ENCODE assay signal across 8 cellular contexts in the genomic region with DNA sequence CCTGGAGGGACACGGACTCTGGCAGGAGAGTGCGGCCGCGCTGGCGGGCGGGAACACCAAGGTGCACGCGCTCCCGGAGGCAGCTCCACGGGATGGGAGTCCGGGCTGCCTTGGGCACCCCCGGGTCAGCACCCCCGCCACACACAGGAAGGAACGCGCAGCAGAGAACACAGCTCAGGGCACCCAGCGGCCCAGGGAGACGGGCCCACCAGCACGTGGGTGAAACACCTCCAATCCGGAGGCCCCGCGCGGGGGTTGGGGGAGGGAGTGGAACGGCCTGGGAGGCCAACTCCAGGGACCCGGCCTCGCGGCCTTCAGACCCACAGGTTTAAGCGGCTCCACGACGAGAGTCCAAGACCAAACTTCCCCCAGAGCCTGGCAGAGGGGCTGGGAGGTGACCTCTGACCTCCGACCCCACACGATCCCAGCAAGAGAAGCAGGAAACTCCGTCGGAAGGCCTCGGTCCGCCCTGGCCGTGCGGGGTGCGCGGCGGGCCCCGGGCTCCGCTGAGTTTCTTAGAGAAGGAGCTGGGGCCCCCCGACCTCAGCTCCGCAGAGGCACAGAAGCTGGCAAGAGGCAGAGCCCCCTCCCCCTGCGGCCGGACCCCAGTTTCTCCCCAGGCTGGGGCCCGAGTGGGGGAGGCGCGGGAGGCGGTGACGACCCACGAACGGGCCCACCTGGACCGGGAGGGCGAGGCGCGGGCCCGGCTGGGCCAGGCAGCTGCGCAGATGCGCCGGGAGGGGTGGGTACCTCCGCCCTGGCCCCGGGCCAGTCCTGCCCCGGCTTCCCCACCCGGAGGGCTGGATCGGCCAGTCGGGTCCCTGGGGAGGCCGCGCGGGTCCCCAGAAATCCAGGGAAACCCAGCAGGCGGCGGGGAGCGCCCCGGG. TPM values are rescaled to one million over a fixed set of nuclear protein-coding genes. Genes with fewer than 3 reads are reported as not detected.
A peak's percentile ranks its signal among the peaks of the same experiment; 100 is the strongest.
DNase-seq lines count a peak whose midpoint lies in the region; ATAC-seq and FAIRE-seq lines count a peak whose summit lies in the region.

No MANE protein-coding gene starts in this region.

- CTCF ChIA-PET in activated CD4-positive, alpha-beta memory T cell treated with anti-CD3 and anti-CD28 coated beads for 36 hours (lab: Charles Lee): interaction anchor here (0.6 to 1.8 kb wide), 4 partner anchors 23 to 169 kb away, joined by 3 to 11 read pairs (median 3); no protein-coding TSS in a partner anchor

- peak overlapping the region; percentile 76 for H3K4me3 Mint-ChIP-seq in activated CD4-positive, alpha-beta memory T cell treated with anti-CD3 and anti-CD28 coated beads for 36 hours
- H3K4me3 Mint-ChIP-seq in stimulated activated effector memory CD8-positive, alpha-beta T cell treated with anti-CD3 and anti-CD28 coated beads, Interleukin-12 subunit alpha, Interleukin-12 subunit beta, amount 100 ng/mL, for 72 hours: peak overlapping the region; percentile 69

- H2AFZ ChIP-seq in ACC112 (ENCODE audit: low read length, unreplicated experiment): peak overlapping the region; percentile 77

- H3K27ac ChIP-seq in ACC112 (ENCODE audit: low read depth, low read length) (peak overlapping the region; percentile 21), HUES64 (ENCODE audit: low read depth, low read length) (no peak overlapping the region)

- peaks cover 2% of the 10 kb centered on the region for H3K36me3 Mint-ChIP-seq in activated CD4-positive, alpha-beta memory T cell treated with anti-CD3 and anti-CD28 coated beads for 36 hours
- peaks cover 6% of the 10 kb centered on the region for H3K36me3 Mint-ChIP-seq in stimulated activated effector memory CD8-positive, alpha-beta T cell treated with anti-CD3 and anti-CD28 coated beads, Interleukin-12 subunit alpha, Interleukin-12 subunit beta, amount 100 ng/mL, for 72 hours

- H3K79me2 ChIP-seq in ACC112 (ENCODE audit: control insufficient read depth, insufficient read depth, low read length, unreplicated experiment): peaks cover 51% of the 10 kb centered on the region

- H3K4me1 Mint-ChIP-seq in activated CD4-positive, alpha-beta memory T cell treated with anti-CD3 and anti-CD28 coated beads for 36 hours (ENCODE audit: low read depth): peaks cover 24% of the 10 kb centered on the region
- H3K4me1 Mint-ChIP-seq in stimulated activated effector memory CD8-positive, alpha-beta T cell treated with anti-CD3 and anti-CD28 coated beads, Interleukin-12 subunit alpha, Interleukin-12 subunit beta, amount 100 ng/mL, for 72 hours: peaks cover 49% of the 10 kb centered on the region

- no peak for FAIRE-seq in HTR-8/SVneo (lab: Jason Lieb, UNC)

- intact Hi-C loops in activated CD4-positive, alpha-beta memory T cell treated with anti-CD3 and anti-CD28 coated beads for 36 hours (cut with micrococcal nuclease): loop anchor here (2.0 kb wide), 1 partner anchor 15 kb away; no protein-coding TSS in a partner anchor

- H3K9me3 Mint-ChIP-seq in activated CD4-positive, alpha-beta memory T cell treated with anti-CD3 and anti-CD28 coated beads for 36 hours: no peaks in the 10 kb centered on the region
- no peaks in the 10 kb centered on the region for H3K9me3 Mint-ChIP-seq in stimulated activated effector memory CD8-positive, alpha-beta T cell treated with anti-CD3 and anti-CD28 coated beads, Interleukin-12 subunit alpha, Interleukin-12 subunit beta, amount 100 ng/mL, for 72 hours

- WGBS in HUES64: 5% methylated on average over 74 of the region's 74 CpGs

- no peaks in the 10 kb centered on the region for H3K27me3 Mint-ChIP-seq in activated CD4-positive, alpha-beta memory T cell treated with anti-CD3 and anti-CD28 coated beads for 36 hours

- DNase-seq in activated CD4-positive, alpha-beta memory T cell treated with anti-CD3 and anti-CD28 coated beads for 36 hours: peak; percentile 77
- DNase-seq in effector CD4-positive, alpha-beta T cell: peak; percentile 35
- DNase-seq in lung microvascular endothelial cell (ENCODE audit: low read depth in 2 of 2) (peak; percentile 51 to 57), HTR-8/SVneo (ENCODE audit: insufficient read length, low spot score) (no peak), NCI-H1048 (lab: John Stamatoyannopoulos, UW) (no peak)
- peak; percentile 55 to 81 for DNase-seq in stimulated activated effector memory CD8-positive, alpha-beta T cell treated with anti-CD3 and anti-CD28 coated beads, Interleukin-12 subunit alpha, Interleukin-12 subunit beta, amount 100 ng/mL, for 72 hours (ENCODE audit: low spot score in 2 of 2)

- peak; percentile 78 for ATAC-seq in stimulated activated effector memory CD8-positive, alpha-beta T cell treated with anti-CD3 and anti-CD28 coated beads, Interleukin-12 subunit alpha, Interleukin-12 subunit beta, amount 100 ng/mL, for 72 hours

- POLR2A ChIA-PET in activated CD4-positive, alpha-beta memory T cell treated with anti-CD3 and anti-CD28 coated beads for 36 hours (lab: Charles Lee): interaction anchor here (0.8 to 3.3 kb wide), 5 partner anchors 10 to 24 kb away, joined by 3 to 19 read pairs (median 8); no protein-coding TSS in a partner anchor

- peak overlapping the region; percentile 55 for H3K9ac ChIP-seq in HUES64 (ENCODE audit: low read depth, low read length)

- peak overlapping the region; percentile 45 for H3K27ac Mint-ChIP-seq in activated CD4-positive, alpha-beta memory T cell treated with anti-CD3 and anti-CD28 coated beads for 36 hours
- peak overlapping the region; percentile 75 for H3K27ac Mint-ChIP-seq in stimulated activated effector memory CD8-positive, alpha-beta T cell treated with anti-CD3 and anti-CD28 coated beads, Interleukin-12 subunit alpha, Interleukin-12 subunit beta, amount 100 ng/mL, for 72 hours

- H3K4me1 ChIP-seq in ACC112 (ENCODE audit: control insufficient read depth, insufficient read depth, low read length, unreplicated experiment) (peaks cover 28% of the 10 kb centered on the region), HUES64 (ENCODE audit: insufficient read depth, low read length) (peaks cover 25% of the 10 kb centered on the region)

- H3K36me3 ChIP-seq in ACC112 (ENCODE audit: insufficient read depth, low read length) (no peaks in the 10 kb centered on the region), HUES64 (ENCODE audit: insufficient read depth, low read length) (no peaks in the 10 kb centered on the region)

- H3K4me3 ChIP-seq in ACC112 (ENCODE audit: low read depth, low read length): peak overlapping the region; percentile 80
- H3K4me3 ChIP-seq in HUES64 (ENCODE audit: low read length): peak overlapping the region; percentile 63

- H3K27me3 ChIP-seq in ACC112 (ENCODE audit: insufficient read depth, low read length) (no peaks in the 10 kb centered on the region), HUES64 (ENCODE audit: insufficient read depth, low read length) (peaks cover 23% of the 10 kb centered on the region)

- no peaks in the 10 kb centered on the region for H3K9me3 ChIP-seq in HUES64 (ENCODE audit: insufficient read depth, low read depth, low read length)

RNA-seq across cellular contexts. Expression of a gene that starts 0.9 kb away (rescaled TPM):
- 6.4 TPM for polyA plus RNA-seq in HUES64 (2013, experiment 1 of 2)
- 7.7 TPM for polyA plus RNA-seq in HUES64 (2013, experiment 2 of 2)
- total RNA-seq in activated CD4-positive, alpha-beta memory T cell treated with anti-CD3 and anti-CD28 coated beads for 36 hours: 1 to 10 TPM; 8.1 to 8.5 TPM
- total RNA-seq in lung microvascular endothelial cell: 10.9 and 11.6 TPM in 2 replicates

RNA-seq across cellular contexts. Expression of a gene that starts 24.4 kb away (rescaled TPM):
- 31.5 TPM for polyA plus RNA-seq in HUES64 (2013, experiment 1 of 2)
- 29.2 TPM for polyA plus RNA-seq in HUES64 (2013, experiment 2 of 2)
- total RNA-seq in activated CD4-positive, alpha-beta memory T cell treated with anti-CD3 and anti-CD28 coated beads for 36 hours: 10 to 100 TPM; 28.0 to 28.4 TPM
- 34.0 and 44.4 TPM in 2 replicates for total RNA-seq in lung microvascular endothelial cell

Comparison
In these comparisons a context has a peak if more than half of its experiments do, and no peak if none do; other contexts are left out.
1. DNase-seq: peak in activated CD4-positive, alpha-beta memory T cell treated with anti-CD3 and anti-CD28 coated beads for 36 hours (single experiment), effector CD4-positive, alpha-beta T cell (single experiment), lung microvascular endothelial cell (2 of 2) and stimulated activated effector memory CD8-positive, alpha-beta T cell treated with anti-CD3 and anti-CD28 coated beads, Interleukin-12 subunit alpha, Interleukin-12 subunit beta, amount 100 ng/mL, for 72 hours (2 of 2); none in HTR-8/SVneo (single experiment) and NCI-H1048 (single experiment).